In genomic region chr9:15468113-15468512, GRCh38 we compare ENCODE assay signal across 1 cellular context.
TF ChIP-seq lines count a peak whose summit lies in the region.

No MANE protein-coding gene starts in this region.

TF ChIP-seq in GM12878, 131 proteins besides CTCF, POLR2A, EP300 and RAD21:
- no peak for TF ChIP-seq CREM (IDR thresholded peaks at IDR 0.05; ENCODE audit: low read depth)
- peak; percentile 31; the same call in 1 of the 2 replicates for TF ChIP-seq POLR2AphosphoS5 (IDR thresholded peaks at IDR 0.05; ENCODE audit: low read length)
